ENCODE assay signal across 2 cellular contexts in the genomic region with DNA sequence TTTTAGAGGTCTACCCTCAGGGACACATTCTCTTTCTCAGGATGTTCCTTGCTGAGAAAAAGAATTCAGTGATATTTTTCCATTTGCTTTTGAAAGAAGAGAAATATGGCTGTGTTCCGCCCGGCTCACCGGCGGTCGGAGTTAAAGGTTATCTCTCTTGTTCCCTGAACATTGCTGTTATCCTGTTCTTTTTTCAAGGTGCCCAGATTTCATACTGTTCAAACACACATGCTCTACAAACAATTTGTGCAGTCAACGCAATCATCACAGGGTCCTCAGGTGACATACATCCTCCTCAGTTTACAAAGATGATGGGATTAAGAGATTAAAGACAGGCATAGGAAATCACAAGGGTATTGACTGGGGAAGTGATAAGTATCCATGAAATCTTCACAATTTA. TPM values are rescaled to one million over a fixed set of nuclear protein-coding genes. Genes with fewer than 3 reads are reported as not detected.
"Had no signal": no experiment of that assay in that cellular context is flagged by ENCODE, and none has a peak within 500 bp of the region (broad histone marks: within the 10 kb centered on the region; RNA-seq: fewer than 3 reads in every experiment).

No MANE protein-coding gene starts in this region.

RNA-seq across cellular contexts. Expression of a gene that starts 40.5 kb away (rescaled TPM):
- total RNA-seq: mesenteric fat pad had no signal
- polyA plus RNA-seq: naive thymus-derived CD4-positive, alpha-beta T cell had no signal
